Comparison of ENCODE assay signal across 1 cellular context in genomic region chr22:23251445-23252093, GRCh38.
TF ChIP-seq lines count a peak whose summit lies in the region.

No MANE protein-coding gene starts in this region.

TF ChIP-seq in K562, 482 proteins besides CTCF, POLR2A, EP300 and RAD21 (continued from another document):
- TF ChIP-seq STAT6 (CRISPR knock-in tag; IDR thresholded peaks at IDR 0.05) = peak; percentile 95
- TF ChIP-seq ATF3 (IDR thresholded peaks at IDR 0.05) = no peak
- peak; percentile 100 for TF ChIP-seq ATF3 (CRISPR knock-in tag; conservative IDR thresholded peaks at IDR 0.05)
- TF ChIP-seq IFI16 (CRISPR knock-in tag; IDR thresholded peaks at IDR 0.05) = no peak
- TF ChIP-seq CCAR2 (IDR thresholded peaks at IDR 0.05; ENCODE audit: low read depth, low read length) = no peak
